In the genomic region with DNA sequence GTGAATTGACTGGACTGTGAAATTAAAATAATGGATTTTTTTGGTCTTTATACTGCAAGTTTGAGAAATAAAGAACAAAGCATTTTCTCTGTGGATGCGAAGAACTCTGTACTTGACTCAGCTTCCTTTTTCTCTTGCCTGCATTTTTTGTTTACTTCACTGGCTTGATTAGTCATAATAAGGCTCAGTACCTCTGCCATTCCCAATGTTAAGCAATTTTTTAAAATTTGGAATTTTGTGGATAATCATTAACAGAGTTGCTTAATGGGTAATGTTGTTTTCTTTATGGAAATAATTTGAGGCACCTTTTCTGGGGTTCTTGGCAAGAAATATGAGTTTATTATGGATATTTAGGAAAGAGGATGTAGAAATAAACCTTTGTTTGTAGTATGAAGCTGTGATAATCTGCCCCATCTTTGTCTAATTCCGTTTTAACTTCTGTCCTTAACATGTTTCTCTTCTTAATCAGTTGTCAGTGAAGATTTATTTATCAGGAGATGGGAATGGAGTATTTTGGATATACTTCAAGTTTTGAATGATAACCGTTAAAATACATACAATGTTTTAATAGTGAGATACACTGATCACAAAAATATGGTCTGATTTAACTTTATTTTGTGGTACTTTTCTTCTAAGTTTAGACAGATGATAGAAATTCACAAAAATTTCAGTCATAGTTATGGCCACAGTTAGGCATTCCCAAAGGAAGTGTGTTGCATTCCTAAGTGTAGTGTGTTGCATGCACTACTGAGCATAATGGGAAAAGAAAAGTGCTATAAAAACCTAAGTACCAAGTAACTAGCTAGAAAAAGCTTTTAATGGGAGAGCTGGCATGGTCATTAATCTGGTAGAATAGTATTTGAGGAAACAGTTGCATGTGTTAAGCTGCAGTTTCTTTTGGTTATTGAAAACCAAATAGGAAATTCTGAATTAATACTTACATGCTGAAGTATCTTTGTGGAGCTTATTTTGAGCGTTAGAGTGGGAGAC, we compare ENCODE assay signal across 2 cellular contexts.
TF ChIP-seq lines count a peak whose summit lies in the region.

No MANE protein-coding gene starts in this region.

TF ChIP-seq in Ishikawa, 13 proteins besides CTCF, POLR2A, EP300 and RAD21:
- TF ChIP-seq FOXM1 (IDR thresholded peaks at IDR 0.05; ENCODE audit: borderline replicate concordance, low read depth) (0 out of 2 replicates have a peak, but pooled peaks have one; percentile 35), TAF1 (IDR thresholded peaks at IDR 0.05; ENCODE audit: low read depth) (no peak), YY1 (IDR thresholded peaks at IDR 0.05; ENCODE audit: low read depth) (no peak), CREB1 (IDR thresholded peaks at IDR 0.05; ENCODE audit: low read depth) (0 out of 2 replicates have a peak, but pooled peaks have one; percentile 27), NFIC (IDR thresholded peaks at IDR 0.05) (0 out of 2 replicates have a peak, but pooled peaks have one; percentile 19), CEBPB (IDR thresholded peaks at IDR 0.05) (no peak; the same call in 1 of the 2 replicates), EGR1 (IDR thresholded peaks at IDR 0.05) (no peak), TEAD4 (IDR thresholded peaks at IDR 0.05) (peak; percentile 85), TCF12 (IDR thresholded peaks at IDR 0.05; ENCODE audit: low read depth) (0 out of 2 replicates have a peak, but pooled peaks have one; percentile 57), ZBTB7A (IDR thresholded peaks at IDR 0.05; ENCODE audit: low read depth) (no peak)
- TF ChIP-seq, protein P1, sequence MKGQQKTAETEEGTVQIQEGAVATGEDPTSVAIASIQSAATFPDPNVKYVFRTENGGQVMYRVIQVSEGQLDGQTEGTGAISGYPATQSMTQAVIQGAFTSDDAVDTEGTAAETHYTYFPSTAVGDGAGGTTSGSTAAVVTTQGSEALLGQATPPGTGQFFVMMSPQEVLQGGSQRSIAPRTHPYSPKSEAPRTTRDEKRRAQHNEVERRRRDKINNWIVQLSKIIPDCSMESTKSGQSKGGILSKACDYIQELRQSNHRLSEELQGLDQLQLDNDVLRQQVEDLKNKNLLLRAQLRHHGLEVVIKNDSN (IDR thresholded peaks at IDR 0.05), result no peak
- TF ChIP-seq, protein P2, sequence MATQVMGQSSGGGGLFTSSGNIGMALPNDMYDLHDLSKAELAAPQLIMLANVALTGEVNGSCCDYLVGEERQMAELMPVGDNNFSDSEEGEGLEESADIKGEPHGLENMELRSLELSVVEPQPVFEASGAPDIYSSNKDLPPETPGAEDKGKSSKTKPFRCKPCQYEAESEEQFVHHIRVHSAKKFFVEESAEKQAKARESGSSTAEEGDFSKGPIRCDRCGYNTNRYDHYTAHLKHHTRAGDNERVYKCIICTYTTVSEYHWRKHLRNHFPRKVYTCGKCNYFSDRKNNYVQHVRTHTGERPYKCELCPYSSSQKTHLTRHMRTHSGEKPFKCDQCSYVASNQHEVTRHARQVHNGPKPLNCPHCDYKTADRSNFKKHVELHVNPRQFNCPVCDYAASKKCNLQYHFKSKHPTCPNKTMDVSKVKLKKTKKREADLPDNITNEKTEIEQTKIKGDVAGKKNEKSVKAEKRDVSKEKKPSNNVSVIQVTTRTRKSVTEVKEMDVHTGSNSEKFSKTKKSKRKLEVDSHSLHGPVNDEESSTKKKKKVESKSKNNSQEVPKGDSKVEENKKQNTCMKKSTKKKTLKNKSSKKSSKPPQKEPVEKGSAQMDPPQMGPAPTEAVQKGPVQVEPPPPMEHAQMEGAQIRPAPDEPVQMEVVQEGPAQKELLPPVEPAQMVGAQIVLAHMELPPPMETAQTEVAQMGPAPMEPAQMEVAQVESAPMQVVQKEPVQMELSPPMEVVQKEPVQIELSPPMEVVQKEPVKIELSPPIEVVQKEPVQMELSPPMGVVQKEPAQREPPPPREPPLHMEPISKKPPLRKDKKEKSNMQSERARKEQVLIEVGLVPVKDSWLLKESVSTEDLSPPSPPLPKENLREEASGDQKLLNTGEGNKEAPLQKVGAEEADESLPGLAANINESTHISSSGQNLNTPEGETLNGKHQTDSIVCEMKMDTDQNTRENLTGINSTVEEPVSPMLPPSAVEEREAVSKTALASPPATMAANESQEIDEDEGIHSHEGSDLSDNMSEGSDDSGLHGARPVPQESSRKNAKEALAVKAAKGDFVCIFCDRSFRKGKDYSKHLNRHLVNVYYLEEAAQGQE (IDR thresholded peaks at IDR 0.05; ENCODE audit: low read depth), result no peak
- TF ChIP-seq, protein P3, sequence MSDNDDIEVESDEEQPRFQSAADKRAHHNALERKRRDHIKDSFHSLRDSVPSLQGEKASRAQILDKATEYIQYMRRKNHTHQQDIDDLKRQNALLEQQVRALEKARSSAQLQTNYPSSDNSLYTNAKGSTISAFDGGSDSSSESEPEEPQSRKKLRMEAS (IDR thresholded peaks at IDR 0.05), result peak; percentile 32; the same call in 1 of the 2 replicates

TF ChIP-seq in K562, 482 proteins besides CTCF, POLR2A, EP300 and RAD21 (continued from another document):
- peak; percentile 6 for TF ChIP-seq MEIS2 (IDR thresholded peaks at IDR 0.05; ENCODE audit: partially characterized antibody)
- no peak for TF ChIP-seq MXI1 (IDR thresholded peaks at IDR 0.05; ENCODE audit: low read depth, low read length)
- TF ChIP-seq SETDB1 (IDR thresholded peaks at IDR 0.05; ENCODE audit: low read length), result no peak
- no peak for TF ChIP-seq DACH1 (IDR thresholded peaks at IDR 0.05; ENCODE audit: partially characterized antibody)
- no peak for TF ChIP-seq HDAC2 (IDR thresholded peaks at IDR 0.05)
- TF ChIP-seq, protein P4, sequence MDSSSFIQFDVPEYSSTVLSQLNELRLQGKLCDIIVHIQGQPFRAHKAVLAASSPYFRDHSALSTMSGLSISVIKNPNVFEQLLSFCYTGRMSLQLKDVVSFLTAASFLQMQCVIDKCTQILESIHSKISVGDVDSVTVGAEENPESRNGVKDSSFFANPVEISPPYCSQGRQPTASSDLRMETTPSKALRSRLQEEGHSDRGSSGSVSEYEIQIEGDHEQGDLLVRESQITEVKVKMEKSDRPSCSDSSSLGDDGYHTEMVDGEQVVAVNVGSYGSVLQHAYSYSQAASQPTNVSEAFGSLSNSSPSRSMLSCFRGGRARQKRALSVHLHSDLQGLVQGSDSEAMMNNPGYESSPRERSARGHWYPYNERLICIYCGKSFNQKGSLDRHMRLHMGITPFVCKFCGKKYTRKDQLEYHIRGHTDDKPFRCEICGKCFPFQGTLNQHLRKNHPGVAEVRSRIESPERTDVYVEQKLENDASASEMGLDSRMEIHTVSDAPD (CRISPR knock-in tag; IDR thresholded peaks at IDR 0.05), result no peak
- TF ChIP-seq FOSL1 (tag; conservative IDR thresholded peaks at IDR 0.05), result 0 out of 2 replicates have a peak, but pooled peaks have one; percentile 19
- TF ChIP-seq, protein P5, sequence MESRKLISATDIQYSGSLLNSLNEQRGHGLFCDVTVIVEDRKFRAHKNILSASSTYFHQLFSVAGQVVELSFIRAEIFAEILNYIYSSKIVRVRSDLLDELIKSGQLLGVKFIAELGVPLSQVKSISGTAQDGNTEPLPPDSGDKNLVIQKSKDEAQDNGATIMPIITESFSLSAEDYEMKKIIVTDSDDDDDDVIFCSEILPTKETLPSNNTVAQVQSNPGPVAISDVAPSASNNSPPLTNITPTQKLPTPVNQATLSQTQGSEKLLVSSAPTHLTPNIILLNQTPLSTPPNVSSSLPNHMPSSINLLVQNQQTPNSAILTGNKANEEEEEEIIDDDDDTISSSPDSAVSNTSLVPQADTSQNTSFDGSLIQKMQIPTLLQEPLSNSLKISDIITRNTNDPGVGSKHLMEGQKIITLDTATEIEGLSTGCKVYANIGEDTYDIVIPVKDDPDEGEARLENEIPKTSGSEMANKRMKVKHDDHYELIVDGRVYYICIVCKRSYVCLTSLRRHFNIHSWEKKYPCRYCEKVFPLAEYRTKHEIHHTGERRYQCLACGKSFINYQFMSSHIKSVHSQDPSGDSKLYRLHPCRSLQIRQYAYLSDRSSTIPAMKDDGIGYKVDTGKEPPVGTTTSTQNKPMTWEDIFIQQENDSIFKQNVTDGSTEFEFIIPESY (CRISPR knock-in tag; IDR thresholded peaks at IDR 0.05), result no peak
- TF ChIP-seq, protein P6, sequence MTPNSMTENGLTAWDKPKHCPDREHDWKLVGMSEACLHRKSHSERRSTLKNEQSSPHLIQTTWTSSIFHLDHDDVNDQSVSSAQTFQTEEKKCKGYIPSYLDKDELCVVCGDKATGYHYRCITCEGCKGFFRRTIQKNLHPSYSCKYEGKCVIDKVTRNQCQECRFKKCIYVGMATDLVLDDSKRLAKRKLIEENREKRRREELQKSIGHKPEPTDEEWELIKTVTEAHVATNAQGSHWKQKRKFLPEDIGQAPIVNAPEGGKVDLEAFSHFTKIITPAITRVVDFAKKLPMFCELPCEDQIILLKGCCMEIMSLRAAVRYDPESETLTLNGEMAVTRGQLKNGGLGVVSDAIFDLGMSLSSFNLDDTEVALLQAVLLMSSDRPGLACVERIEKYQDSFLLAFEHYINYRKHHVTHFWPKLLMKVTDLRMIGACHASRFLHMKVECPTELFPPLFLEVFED (CRISPR knock-in tag; conservative IDR thresholded peaks at IDR 0.05), result no peak
- no peak for TF ChIP-seq ZSCAN29 (IDR thresholded peaks at IDR 0.05)
TF ChIP-seq in K562: peak in this region for 2.
